ENCODE assay signal across 8 cellular contexts in genomic region chr1:32901823-32902534, GRCh38. TPM values are rescaled to one million over a fixed set of nuclear protein-coding genes. Genes with fewer than 3 reads are reported as not detected.
DNase-seq lines count a peak whose midpoint lies in the region; ATAC-seq and TF ChIP-seq lines count a peak whose summit lies in the region.

No MANE protein-coding gene starts in this region.

- peaks cover 7% of the 10 kb centered on the region; the same call in 2 of the 3 replicates for H3K4me1 Mint-ChIP-seq in GM23338

- H3K36me3 Mint-ChIP-seq in GM23338 (ENCODE audit: low read depth) = no peaks in the 10 kb centered on the region

- peak overlapping the region; percentile 65 for H3K4me3 ChIP-seq in GM23338
- H3K4me3 ChIP-seq in WERI-Rb-1 (ENCODE audit: low read depth, low read length) = peak overlapping the region; percentile 77
- peak overlapping the region; percentile 73 to 78 for H3K4me3 ChIP-seq in gastroesophageal sphincter
- peak overlapping the region; percentile 46 to 65 (median 58) for H3K4me3 ChIP-seq in gastrocnemius medialis

- peaks cover 53% of the 10 kb centered on the region for H3K27me3 ChIP-seq in GM23338 (ENCODE audit: insufficient read depth)
- no peaks in the 10 kb centered on the region for H3K27me3 ChIP-seq in WERI-Rb-1 (ENCODE audit: insufficient read depth, low read depth, severe bottlenecking)
- peaks cover 5% of the 10 kb centered on the region for H3K27me3 ChIP-seq in gastroesophageal sphincter
- peaks cover 8 to 9% (median 8%) of the 10 kb centered on the region in 3 donors for H3K27me3 ChIP-seq in gastrocnemius medialis

- no peaks in the 10 kb centered on the region for H3K79me2 ChIP-seq in GM23338 (replicated peaks; ENCODE audit: insufficient read depth)

- no peak for TF ChIP-seq EP300 in gastroesophageal sphincter (IDR thresholded peaks at IDR 0.05)

- no peaks in the 10 kb centered on the region for H3K9me2 ChIP-seq in GM23338 (ENCODE audit: insufficient read depth)

- TF ChIP-seq CTCF in GM23338 (conservative IDR thresholded peaks at IDR 0.05; ENCODE audit: low read depth in 2 of 2) (no peak), WERI-Rb-1 (IDR thresholded peaks at IDR 0.05; ENCODE audit: low read depth, low read length) (no peak), gastroesophageal sphincter (IDR thresholded peaks at IDR 0.05) (no peak), gastrocnemius medialis (IDR thresholded peaks at IDR 0.05 in 4 of 5, conservative IDR thresholded peaks at IDR 0.05 in 1 of 5) (no peak)

- H3K27ac ChIP-seq in GM23338 (ENCODE audit: low read depth) (no peak overlapping the region), WERI-Rb-1 (peak overlapping the region; percentile 74), gastroesophageal sphincter (peak overlapping the region in 2 of 4 donors; percentile 67 to 70), gastrocnemius medialis (no peak overlapping the region)

- no peaks in the 10 kb centered on the region for H4K20me1 ChIP-seq in GM23338 (replicated peaks; ENCODE audit: insufficient read depth)

- DNase-seq in GM23338 (ENCODE audit: low spot score) (no peak), WERI-Rb-1 (no peak), gastrocnemius medialis (no peak), AG08396 (ENCODE audit: low spot score) (no peak), SHP77 (lab: John Stamatoyannopoulos, UW) (no peak)
- no peak for DNase-seq in stimulated activated CD4-positive, alpha-beta T cell treated with anti-CD3 and anti-CD28 coated beads, Interleukin-2, amount 100 ng/mL, for 24 hours

- in situ Hi-C loops in gastrocnemius medialis (cut with MboI; ENCODE audit: low sequenced_read_pairs in 4 of 4) = no loop called here

- H3K4me1 ChIP-seq in GM23338 (ENCODE audit: insufficient read depth) = peaks cover 7% of the 10 kb centered on the region; the same call in 1 of the 2 replicates
- peaks cover 0 to 20% (median 4%) of the 10 kb centered on the region in 3 donors for H3K4me1 ChIP-seq in gastroesophageal sphincter
- peaks cover 0 to 6% of the 10 kb centered on the region in 2 donors for H3K4me1 ChIP-seq in gastrocnemius medialis

- no peak overlapping the region for H3K27ac Mint-ChIP-seq in GM23338

- ATAC-seq in GM23338 (no peak), gastroesophageal sphincter (no peak), gastrocnemius medialis (no peak), GM21360 (IDR thresholded peaks at IDR 0.05; ENCODE audit: unreplicated experiment) (no peak)

- H3F3A ChIP-seq in GM23338 (replicated peaks; ENCODE audit: low read depth) = no peaks in the 10 kb centered on the region

- H3K9me3 ChIP-seq in WERI-Rb-1 (ENCODE audit: severe bottlenecking) (no peaks in the 10 kb centered on the region), gastroesophageal sphincter (no peaks in the 10 kb centered on the region), gastrocnemius medialis (no peaks in the 10 kb centered on the region)

- H3K4me2 ChIP-seq in GM23338 = peak overlapping the region; percentile 82

- peak overlapping the region; percentile 79 for H3K4me3 Mint-ChIP-seq in GM23338

- no peaks in the 10 kb centered on the region for H3K9me3 Mint-ChIP-seq in GM23338

- H3K27me3 Mint-ChIP-seq in GM23338 (ENCODE audit: insufficient read depth, low read depth, poor library complexity) = peaks cover 41% of the 10 kb centered on the region

- H3K36me3 ChIP-seq in GM23338 (ENCODE audit: insufficient read depth) (no peaks in the 10 kb centered on the region), WERI-Rb-1 (peaks cover 12% of the 10 kb centered on the region), gastroesophageal sphincter (no peaks in the 10 kb centered on the region), gastrocnemius medialis (no peaks in the 10 kb centered on the region)

- intact Hi-C loops in gastrocnemius medialis (cut with DNase I; ENCODE audit: low total_unique reads) = no loop called here

- TF ChIP-seq POLR2A in gastroesophageal sphincter (IDR thresholded peaks at IDR 0.05) (no peak), gastrocnemius medialis (IDR thresholded peaks at IDR 0.05) (no peak)

- WGBS in gastroesophageal sphincter (ENCODE audit: low coverage in 1 of 2), 2 donors = 54 to 97% methylated on average over 4 to 8 of the region's 24 CpGs

- H2AFZ ChIP-seq in GM23338 = peak overlapping the region; percentile 84

TF ChIP-seq in GM23338, 12 proteins besides CTCF, POLR2A, EP300 and RAD21 (continues in another document):
- TF ChIP-seq ZNF114 (CRISPR knock-in tag; IDR thresholded peaks at IDR 0.05) = no peak
- no peak for TF ChIP-seq STAT1 (IDR thresholded peaks at IDR 0.05; ENCODE audit: unreplicated experiment)
- no peak for TF ChIP-seq ETS1 (IDR thresholded peaks at IDR 0.05)
- TF ChIP-seq JUNB (IDR thresholded peaks at IDR 0.05; ENCODE audit: unreplicated experiment) = no peak
- no peak for TF ChIP-seq NANOG (IDR thresholded peaks at IDR 0.05; ENCODE audit: borderline replicate concordance)

RNA-seq across cellular contexts. Expression of gene TMEM54, which starts 0.8 kb away (rescaled TPM):
- total RNA-seq in GM23338 (2014; rRNA removed; shearing (Covaris generic)) = 11.7 and 13.6 TPM in 2 replicates
- polyA plus RNA-seq in GM23338 (2016; fragmentation: Nextera tagmentation; extraction: Ambion mirVana) = 8.8 and 11.2 TPM in 2 replicates
- 100 to 1,000 TPM in 2 of 4 donors, 10 to 100 TPM in 2; 71.5 to 138 (median 101) TPM for total RNA-seq in gastroesophageal sphincter
- 1 to 10 TPM; 4.0 to 7.0 (median 4.8) TPM for total RNA-seq in gastrocnemius medialis

RNA-seq across cellular contexts. Expression of gene HPCA, which starts 15.7 kb away (rescaled TPM):
- 0.35 and 0.62 TPM in 2 replicates for total RNA-seq in GM23338 (2014; rRNA removed; shearing (Covaris generic))
- 0.82 and 1.4 TPM in 2 replicates for polyA plus RNA-seq in GM23338 (2016; fragmentation: Nextera tagmentation; extraction: Ambion mirVana)
- total RNA-seq in gastroesophageal sphincter (under 1 TPM in 1 of 4 donors, not detected in 3; 0.58 TPM), gastrocnemius medialis (not detected)

RNA-seq across cellular contexts. Expression of gene FNDC5, which starts 31.3 kb away (rescaled TPM):
- total RNA-seq in GM23338 (2014; rRNA removed; shearing (Covaris generic)) = 1.7 and 2.0 TPM in 2 replicates
- polyA plus RNA-seq in GM23338 (2016; fragmentation: Nextera tagmentation; extraction: Ambion mirVana) = 0.28 and 1.0 TPM in 2 replicates
- total RNA-seq in gastroesophageal sphincter (10 to 100 TPM in 2 of 4 donors, 1 to 10 TPM in 2; 7.3 to 11.3 (median 8.9) TPM), gastrocnemius medialis (100 to 1,000 TPM in 3 of 4 donors, 10 to 100 TPM in 1; 39.6 to 274 (median 114) TPM)
